1 cellular context compared by ENCODE assay signal in genomic region chr18:23043803-23044376, GRCh38.
TF ChIP-seq lines count a peak whose summit lies in the region.

No MANE protein-coding gene starts in this region.

TF ChIP-seq in K562, 482 proteins besides CTCF, POLR2A, EP300 and RAD21 (continued from another document):
- no peak for TF ChIP-seq ARID2 (IDR thresholded peaks at IDR 0.05)
- no peak for TF ChIP-seq DNMT1 (IDR thresholded peaks at IDR 0.05)
- TF ChIP-seq ARID3A (IDR thresholded peaks at IDR 0.05; ENCODE audit: borderline replicate concordance, low read depth, low read length) = no peak
